ENCODE assay signal across 8 cellular contexts in genomic region chr1:150162862-150163706, GRCh38. TPM values are rescaled to one million over a fixed set of nuclear protein-coding genes. Genes with fewer than 3 reads are reported as not detected.
DNase-seq lines count a peak whose midpoint lies in the region; ATAC-seq and TF ChIP-seq lines count a peak whose summit lies in the region.

No MANE protein-coding gene starts in this region.

- peak; percentile 57 for ATAC-seq in GM18868 (IDR thresholded peaks at IDR 0.05; ENCODE audit: unreplicated experiment)

- H3K27me3 ChIP-seq in BE2C (no peaks in the 10 kb centered on the region), Peyer's patch (no peaks in the 10 kb centered on the region), colonic mucosa (no peaks in the 10 kb centered on the region), kidney epithelial cell (ENCODE audit: control insufficient read depth, insufficient read depth, low read length) (no peaks in the 10 kb centered on the region)

- H3K9ac ChIP-seq in colonic mucosa (ENCODE audit: low read depth in 2 of 2, low read length in 2 of 2), result peak overlapping the region; percentile 48 to 64

- H3K27ac ChIP-seq in Peyer's patch (peak overlapping the region; percentile 70 to 93 (median 84)), colonic mucosa (peak overlapping the region; percentile 84), skin epidermis (peak overlapping the region in 20 of 21 experiments; percentile 65 to 93 (median 84))

- peaks cover 20% of the 10 kb centered on the region for H3K4me1 ChIP-seq in BE2C
- H3K4me1 ChIP-seq in Peyer's patch, result peaks cover 0 to 50% (median 16%) of the 10 kb centered on the region in 4 donors
- H3K4me1 ChIP-seq in colonic mucosa, result no peaks in the 10 kb centered on the region

- peak; percentile 86 for DNase-seq in BE2C
- DNase-seq in HS-5 (ENCODE audit: low read depth), result peak; percentile 84
- peak; percentile 65 to 86 (median 78) for DNase-seq in Peyer's patch
- peak; percentile 77 for DNase-seq in colonic mucosa
- peak; percentile 99 for DNase-seq in kidney epithelial cell (ENCODE audit: low read depth)
- no peak for DNase-seq in NOMO-1 treated with dmso at 0.1 percent for 144 hours (lab: John Stamatoyannopoulos, UW; ENCODE audit: unreplicated experiment)

- peak overlapping the region; percentile 56 for H3K4me3 ChIP-seq in BE2C (ENCODE audit: low read depth, low read length)
- peak overlapping the region in 2 of 4 donors; percentile 2 to 31 for H3K4me3 ChIP-seq in Peyer's patch
- H3K4me3 ChIP-seq in colonic mucosa, result no peak overlapping the region
- H3K4me3 ChIP-seq in kidney epithelial cell (ENCODE audit: low read depth, low read length), result peak overlapping the region; percentile 6
- peak overlapping the region in 5 of 7 experiments; percentile 4 to 32 (median 14) for H3K4me3 ChIP-seq in skin epidermis

- intact Hi-C loops in colonic mucosa (cut with DNase I), result no loop called here

- H3K36me3 ChIP-seq in BE2C (peaks cover 15% of the 10 kb centered on the region), Peyer's patch (no peaks in the 10 kb centered on the region), colonic mucosa (no peaks in the 10 kb centered on the region), kidney epithelial cell (ENCODE audit: control insufficient read depth, insufficient read depth, low read length) (peaks cover 2% of the 10 kb centered on the region)

- H3K9me3 ChIP-seq in BE2C, result no peaks in the 10 kb centered on the region
- no peaks in the 10 kb centered on the region for H3K9me3 ChIP-seq in Peyer's patch
- H3K9me3 ChIP-seq in colonic mucosa, result no peaks in the 10 kb centered on the region

- TF ChIP-seq CTCF in BE2C (IDR thresholded peaks at IDR 0.05; ENCODE audit: low read depth, low read length), result 0 out of 2 replicates have a peak, but pooled peaks have one; percentile 8
- peak in 3 of 6 experiments; percentile 13 to 24 (median 15) for TF ChIP-seq CTCF in Peyer's patch (IDR thresholded peaks at IDR 0.05)
- TF ChIP-seq CTCF in colonic mucosa (IDR thresholded peaks at IDR 0.05), result no peak
- no peak for TF ChIP-seq CTCF in kidney epithelial cell (IDR thresholded peaks at IDR 0.05; ENCODE audit: insufficient read depth, low read length, poor library complexity, severe bottlenecking)

- TF ChIP-seq POLR2A in Peyer's patch (IDR thresholded peaks at IDR 0.05), result peak in 1 of 2 donors; percentile 28

RNA-seq across cellular contexts. Expression of gene PLEKHO1, which starts 13.4 kb away (rescaled TPM):
- polyA plus RNA-seq in BE2C (2012; ENCODE audit: insufficient read depth, insufficient read length, low read depth), result 44.5 TPM
- total RNA-seq in Peyer's patch (100 to 1,000 TPM in 1 of 4 donors, 10 to 100 TPM in 3; 12.6 to 106 (median 29.6) TPM), colonic mucosa (10 to 100 TPM in 1 of 2 donors, 1 to 10 TPM in 1; 5.4 to 30.8 TPM), kidney epithelial cell (82.0 and 113 TPM in 2 replicates)
